ENCODE assay signal across 1 cellular context in the genomic region with DNA sequence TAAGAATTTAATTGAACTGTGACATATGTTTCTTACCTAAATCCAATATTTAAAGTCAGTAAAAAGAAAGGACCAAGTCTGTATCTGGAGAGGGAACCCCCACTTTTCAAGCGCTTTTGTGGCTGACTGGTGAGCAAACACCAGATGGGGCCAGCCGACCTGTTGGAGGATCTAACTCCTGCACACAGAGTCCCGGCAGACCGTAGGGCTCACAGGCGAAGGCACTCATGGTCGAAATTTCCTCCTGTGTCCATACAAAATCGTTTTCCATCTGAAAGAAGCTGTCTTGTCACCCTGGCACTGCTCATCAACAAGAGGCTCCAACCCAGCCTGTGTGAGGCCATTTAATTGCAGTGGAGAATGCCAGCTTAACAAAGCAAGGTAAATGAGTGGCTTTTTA.
TF ChIP-seq lines count a peak whose summit lies in the region.

No MANE protein-coding gene starts in this region.

TF ChIP-seq in SK-N-SH treated with all-trans-retinoic acid at 6 μM for 48 hours, 23 proteins besides CTCF, POLR2A, EP300 and RAD21 (continued from another document):
- TF ChIP-seq, protein P1, sequence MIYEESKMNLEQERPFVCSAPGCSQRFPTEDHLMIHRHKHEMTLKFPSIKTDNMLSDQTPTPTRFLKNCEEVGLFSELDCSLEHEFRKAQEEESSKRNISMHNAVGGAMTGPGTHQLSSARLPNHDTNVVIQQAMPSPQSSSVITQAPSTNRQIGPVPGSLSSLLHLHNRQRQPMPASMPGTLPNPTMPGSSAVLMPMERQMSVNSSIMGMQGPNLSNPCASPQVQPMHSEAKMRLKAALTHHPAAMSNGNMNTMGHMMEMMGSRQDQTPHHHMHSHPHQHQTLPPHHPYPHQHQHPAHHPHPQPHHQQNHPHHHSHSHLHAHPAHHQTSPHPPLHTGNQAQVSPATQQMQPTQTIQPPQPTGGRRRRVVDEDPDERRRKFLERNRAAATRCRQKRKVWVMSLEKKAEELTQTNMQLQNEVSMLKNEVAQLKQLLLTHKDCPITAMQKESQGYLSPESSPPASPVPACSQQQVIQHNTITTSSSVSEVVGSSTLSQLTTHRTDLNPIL (CRISPR knock-in tag; IDR thresholded peaks at IDR 0.05; ENCODE audit: low read depth): no peak
- TF ChIP-seq ZNF565 (CRISPR knock-in tag; conservative IDR thresholded peaks at IDR 0.05; ENCODE audit: low read depth) (no peak), ZFP30 (CRISPR knock-in tag; IDR thresholded peaks at IDR 0.05) (no peak)
TF ChIP-seq in SK-N-SH treated with all-trans-retinoic acid at 6 μM for 48 hours: peak in this region for 0.
